ENCODE assay signal across 1 cellular context in genomic region chr6:42938987-42939809, GRCh38.
TF ChIP-seq lines count a peak whose summit lies in the region.

No MANE protein-coding gene starts in this region.

TF ChIP-seq in HepG2, 621 proteins besides CTCF, POLR2A, EP300 and RAD21 (continued from another document and continues in another):
- TF ChIP-seq AFF4 (CRISPR knock-in tag; IDR thresholded peaks at IDR 0.05): no peak; the same call in 1 of the 2 replicates
- no peak for TF ChIP-seq U2AF2 (IDR thresholded peaks at IDR 0.05; ENCODE audit: low read depth, low read length)
- TF ChIP-seq ZNF496 (CRISPR knock-in tag; IDR thresholded peaks at IDR 0.05; ENCODE audit: insufficient replicate concordance): no peak
- no peak for TF ChIP-seq CENPBD1 (CRISPR knock-in tag; IDR thresholded peaks at IDR 0.05; ENCODE audit: borderline replicate concordance, low read depth)
- no peak for TF ChIP-seq KMT2A (CRISPR knock-in tag; IDR thresholded peaks at IDR 0.05)
- peak; percentile 40; the same call in 1 of the 2 replicates for TF ChIP-seq NFYB (CRISPR knock-in tag; IDR thresholded peaks at IDR 0.05)
- no peak; the same call in 1 of the 2 replicates for TF ChIP-seq ZNF616 (CRISPR knock-in tag; IDR thresholded peaks at IDR 0.05; ENCODE audit: low read depth)
- TF ChIP-seq ZKSCAN1 (IDR thresholded peaks at IDR 0.05; ENCODE audit: low read length): no peak
- no peak for TF ChIP-seq ZMAT5 (CRISPR knock-in tag; IDR thresholded peaks at IDR 0.05; ENCODE audit: borderline replicate concordance, low read depth)
- TF ChIP-seq TFAP4 (IDR thresholded peaks at IDR 0.05; ENCODE audit: borderline replicate concordance, low read depth): peak; percentile 84; the same call in 1 of the 2 replicates
- no peak for TF ChIP-seq KDM1A (CRISPR knock-in tag; IDR thresholded peaks at IDR 0.05)
- TF ChIP-seq ZNF563 (CRISPR knock-in tag; IDR thresholded peaks at IDR 0.05): no peak; the same call in 1 of the 2 replicates
- no peak for TF ChIP-seq BHLHE40 (IDR thresholded peaks at IDR 0.05; ENCODE audit: low read length)
- peak; percentile 37; the same call in 1 of the 2 replicates for TF ChIP-seq ZNF274 (CRISPR knock-in tag; IDR thresholded peaks at IDR 0.05)
- peak; percentile 84 for TF ChIP-seq HMG20B (CRISPR knock-in tag; conservative IDR thresholded peaks at IDR 0.05)
- TF ChIP-seq ZNF784 (CRISPR knock-in tag; IDR thresholded peaks at IDR 0.05; ENCODE audit: borderline replicate concordance): peak; percentile 48; the same call in 1 of the 2 replicates
- TF ChIP-seq MEIS2 (CRISPR knock-in tag; IDR thresholded peaks at IDR 0.05): no peak; the same call in 1 of the 2 replicates
- peak; percentile 64; the same call in 1 of the 2 replicates for TF ChIP-seq CREM (IDR thresholded peaks at IDR 0.05)
- TF ChIP-seq CREM (CRISPR knock-in tag; IDR thresholded peaks at IDR 0.05): no peak
- TF ChIP-seq REST (IDR thresholded peaks at IDR 0.05; ENCODE audit: borderline replicate concordance in 1 of 2, low read depth in 1 of 2, low read length in 2 of 2): no peak
- no peak for TF ChIP-seq SNAPC4 (CRISPR knock-in tag; IDR thresholded peaks at IDR 0.05)
- TF ChIP-seq ZBTB44 (CRISPR knock-in tag; IDR thresholded peaks at IDR 0.05): no peak
- peak; percentile 93 for TF ChIP-seq MED1 (CRISPR knock-in tag; IDR thresholded peaks at IDR 0.05)
- no peak for TF ChIP-seq STAT5B (CRISPR knock-in tag; IDR thresholded peaks at IDR 0.05)
- TF ChIP-seq ZNF225 (CRISPR knock-in tag; IDR thresholded peaks at IDR 0.05): 0 out of 2 replicates have a peak, but pooled peaks have one; percentile 44
- TF ChIP-seq ZNF20 (CRISPR knock-in tag; IDR thresholded peaks at IDR 0.05): no peak
- TF ChIP-seq SRSF1 (optimal IDR thresholded peaks at IDR 0.05; ENCODE audit: low read depth, low read length): no peak
- no peak; the same call in 1 of the 2 replicates for TF ChIP-seq ZBTB43 (CRISPR knock-in tag; conservative IDR thresholded peaks at IDR 0.05)
- no peak for TF ChIP-seq ZFP36 (IDR thresholded peaks at IDR 0.05; ENCODE audit: borderline replicate concordance, low read depth, low read length, partially characterized antibody)
- TF ChIP-seq ZMYM3 (CRISPR knock-in tag; IDR thresholded peaks at IDR 0.05): peak; percentile 87; the same call in 1 of the 2 replicates
- TF ChIP-seq NCOA1 (CRISPR knock-in tag; IDR thresholded peaks at IDR 0.05): peak; percentile 84; the same call in 1 of the 2 replicates
- TF ChIP-seq DMAP1 (CRISPR knock-in tag; IDR thresholded peaks at IDR 0.05): peak; percentile 66; the same call in 1 of the 2 replicates
- TF ChIP-seq ZNF577 (CRISPR knock-in tag; IDR thresholded peaks at IDR 0.05; ENCODE audit: borderline replicate concordance, low read depth): no peak
- no peak for TF ChIP-seq POGK (CRISPR knock-in tag; conservative IDR thresholded peaks at IDR 0.05)
- peak; percentile 38; the same call in 1 of the 2 replicates for TF ChIP-seq GFI1 (CRISPR knock-in tag; IDR thresholded peaks at IDR 0.05; ENCODE audit: borderline replicate concordance)
- peak; percentile 59 for TF ChIP-seq PHF8 (CRISPR knock-in tag; IDR thresholded peaks at IDR 0.05)
- no peak for TF ChIP-seq U2AF1 (optimal IDR thresholded peaks at IDR 0.05; ENCODE audit: low read depth, low read length)
- no peak for TF ChIP-seq ZNF260 (CRISPR knock-in tag; IDR thresholded peaks at IDR 0.05; ENCODE audit: borderline replicate concordance, low read depth)
- TF ChIP-seq PPARG (CRISPR knock-in tag; conservative IDR thresholded peaks at IDR 0.05): peak; percentile 61
- TF ChIP-seq MIER2 (CRISPR knock-in tag; IDR thresholded peaks at IDR 0.05): peak; percentile 78
- no peak for TF ChIP-seq ZNF138 (CRISPR knock-in tag; IDR thresholded peaks at IDR 0.05; ENCODE audit: low read depth)
- TF ChIP-seq ZFY (CRISPR knock-in tag; IDR thresholded peaks at IDR 0.05): peak; percentile 72
- TF ChIP-seq RFX3 (CRISPR knock-in tag; IDR thresholded peaks at IDR 0.05): no peak
- TF ChIP-seq ERF (CRISPR knock-in tag; IDR thresholded peaks at IDR 0.05): peak; percentile 87; the same call in 1 of the 2 replicates
